18 cellular contexts compared by ENCODE assay signal in genomic region chr15:71186267-71186666, GRCh38.
"Had no signal": no experiment of that assay in that cellular context is flagged by ENCODE, and none has a peak within 500 bp of the region (broad histone marks: within the 10 kb centered on the region; RNA-seq: fewer than 3 reads in every experiment).

No MANE protein-coding gene starts in this region.

- H3K9me3 Mint-ChIP-seq: activated naive CD4-positive, alpha-beta T cell treated with anti-CD3 and anti-CD28 coated beads for 36 hours; activated naive CD8-positive, alpha-beta T cell treated with anti-CD3 and anti-CD28 coated beads, Interleukin-2, amount 50 U/mL, for 24 hours; activated T-helper 2 cell treated with anti-CD3 and anti-CD28 coated beads, Interferon-gamma antibody, Interleukin-2, Interleukin-4, amounts not matched to agents 10 μg/mL and 5 μg/mL and 100 μg/mL, durations not matched to agents 14 hours and 24 hours and 36 hours; dendritic cell treated with granulocyte-macrophage colony-stimulating factor and Interleukin-4, amounts not matched to agents 40 ng/mL and 50 ng/mL, for 4 days; T-cell had no signal

- H3K27ac Mint-ChIP-seq: activated naive CD4-positive, alpha-beta T cell treated with anti-CD3 and anti-CD28 coated beads for 36 hours; activated naive CD8-positive, alpha-beta T cell treated with anti-CD3 and anti-CD28 coated beads, Interleukin-2, amount 50 U/mL, for 24 hours; activated T-helper 2 cell treated with anti-CD3 and anti-CD28 coated beads, Interferon-gamma antibody, Interleukin-2, Interleukin-4, amounts not matched to agents 10 μg/mL and 5 μg/mL and 100 μg/mL, durations not matched to agents 14 hours and 24 hours and 36 hours; dendritic cell treated with granulocyte-macrophage colony-stimulating factor and Interleukin-4, amounts not matched to agents 40 ng/mL and 50 ng/mL, for 4 days; T-cell had no signal

- H3K9me3 ChIP-seq: ascending aorta, breast epithelium, gastrocnemius medialis, pancreas, transverse colon had no signal

- ATAC-seq: activated CD4-positive, CD25-positive, alpha-beta regulatory T cell treated with anti-CD3 and anti-CD28 coated beads, Interleukin-2, amount 50 U/mL, for 24 hours; activated naive CD8-positive, alpha-beta T cell treated with anti-CD3 and anti-CD28 coated beads, Interleukin-2, amount 50 U/mL, for 24 hours; gastrocnemius medialis; pancreas; T-cell had no signal

- H3K4me1 ChIP-seq: ascending aorta, breast epithelium, gastrocnemius medialis, pancreas, transverse colon had no signal

- H3K4me3 Mint-ChIP-seq: activated naive CD4-positive, alpha-beta T cell treated with anti-CD3 and anti-CD28 coated beads for 36 hours; activated naive CD8-positive, alpha-beta T cell treated with anti-CD3 and anti-CD28 coated beads, Interleukin-2, amount 50 U/mL, for 24 hours; dendritic cell treated with granulocyte-macrophage colony-stimulating factor and Interleukin-4, amounts not matched to agents 40 ng/mL and 50 ng/mL, for 4 days; T-cell had no signal

- H3K4me1 Mint-ChIP-seq: activated naive CD8-positive, alpha-beta T cell treated with anti-CD3 and anti-CD28 coated beads, Interleukin-2, amount 50 U/mL, for 24 hours; T-cell had no signal

- H3K27me3 ChIP-seq: ascending aorta, breast epithelium, gastrocnemius medialis, pancreas, transverse colon had no signal

- H3K4me3 ChIP-seq: ascending aorta, breast epithelium, gastrocnemius medialis, pancreas, SK-N-MC, transverse colon had no signal

- H3K36me3 Mint-ChIP-seq: T-cell had no signal

- H3K36me3 ChIP-seq: ascending aorta, breast epithelium, gastrocnemius medialis, pancreas, transverse colon had no signal

- H3K27ac ChIP-seq: ascending aorta, breast epithelium, gastrocnemius medialis, pancreas, SK-N-MC, transverse colon had no signal

- DNase-seq: activated CD4-positive, alpha-beta T cell treated with anti-CD3 and anti-CD28 coated beads, Interleukin-2, amount 50 U/mL, for 4 hours; activated naive CD4-positive, alpha-beta T cell treated with anti-CD3 and anti-CD28 coated beads for 36 hours; activated naive CD8-positive, alpha-beta T cell treated with anti-CD3 and anti-CD28 coated beads, Interleukin-2, amount 50 U/mL, for 24 hours; activated T-cell treated with anti-CD3 and anti-CD28 coated beads for 4 hours; gastrocnemius medialis; islet precursor cell; pancreas; stimulated activated CD4-positive, alpha-beta T cell treated with anti-CD3 and anti-CD28 coated beads, Interleukin-2, amount 100 ng/mL, for 48 hours; stimulated activated naive CD4-positive, alpha-beta T cell; T-cell; T-helper 9 cell; transverse colon had no signal
